ENCODE assay signal across 9 cellular contexts in genomic region chr15:33534642-33535041, GRCh38.
"Had no signal": no experiment of that assay in that cellular context is flagged by ENCODE, and none has a peak within 500 bp of the region (broad histone marks: within the 10 kb centered on the region; RNA-seq: fewer than 3 reads in every experiment).

No MANE protein-coding gene starts in this region.

- ATAC-seq: GM23338, HCT116 had no signal

- H3K36me3 ChIP-seq: HAP-1 had no signal

- DNase-seq: GM23248, GOT3, H7, H9, HCEC 1CT, HFFc6 had no signal

- H3K9me3 Mint-ChIP-seq: GM23338, H9, HFFc6 had no signal

- H3K4me3 Mint-ChIP-seq: GM23338, H9, HFFc6 had no signal

- H3K4me3 ChIP-seq: GM23248, GM23338, HAP-1 had no signal

- H2AFZ ChIP-seq: GM23248, GM23338 had no signal

- H3K4me2 ChIP-seq: GM23338 had no signal

- H3K27ac Mint-ChIP-seq: GM23338, H9, HFFc6 had no signal

- H3K27ac ChIP-seq: GM23248 had no signal

- H3K9ac ChIP-seq: GM23248 had no signal

- H3K9me3 ChIP-seq: HAP-1 had no signal

- H3K4me1 ChIP-seq: HAP-1 had no signal
